7 cellular contexts compared by ENCODE assay signal in genomic region chr19:1876494-1877279, GRCh38. TPM values are rescaled to one million over a fixed set of nuclear protein-coding genes. Genes with fewer than 3 reads are reported as not detected.
DNase-seq lines count a peak whose midpoint lies in the region; ATAC-seq and TF ChIP-seq lines count a peak whose summit lies in the region.
"Not testable (repeated sequence)": the region's sequence is repeated elsewhere in the genome, so short reads cannot be mapped to it uniquely, and the experiment has no call there.

No MANE protein-coding gene starts in this region.

- H3K4me1 ChIP-seq in SJSA1 (replicated peaks) (peaks cover 23% of the 10 kb centered on the region), adrenal gland (replicated peaks in 1 of 2) (peaks cover 37 to 40% of the 10 kb centered on the region in 2 donors), esophagus squamous epithelium (peaks cover 49 to 72% (median 53%) of the 10 kb centered on the region in 3 donors), rectal smooth muscle tissue (ENCODE audit: control insufficient read depth, insufficient read depth, low read length) (peaks cover 13% of the 10 kb centered on the region)

- not testable (repeated sequence) for DNase-seq in SJSA1 (ENCODE audit: low read depth in 1 of 2, low spot score in 2 of 2); esophagus squamous epithelium (lab: John Stamatoyannopoulos, UW)
- DNase-seq in adrenal gland (peak in 3 of 7 donors; percentile 18 to 57 (median 30)), lower leg skin (ENCODE audit: low spot score in 2 of 2) (peak in 1 of 2 donors; percentile 87)

- intact Hi-C loops in adrenal gland (cut with DNase I); esophagus squamous epithelium (cut with DNase I); lower leg skin (cut with DNase I; ENCODE audit: low total_unique reads): not testable (repeated sequence)

- H3K27ac ChIP-seq in SJSA1 (peak overlapping the region; percentile 90; the same call in 1 of the 2 replicates), adrenal gland (peak overlapping the region in 4 of 5 donors; percentile 95 to 99 (median 98)), esophagus squamous epithelium (peak overlapping the region; percentile 93 to 98 (median 96)), rectal smooth muscle tissue (ENCODE audit: low read depth, low read length) (peak overlapping the region; percentile 89)

- not testable (repeated sequence) for H3K27me3 ChIP-seq in SJSA1 (replicated peaks); adrenal gland; esophagus squamous epithelium; rectal smooth muscle tissue (ENCODE audit: control insufficient read depth, insufficient read depth, low read length)

- not testable (repeated sequence) for TF ChIP-seq POLR2A in adrenal gland (IDR thresholded peaks at IDR 0.05); esophagus squamous epithelium (IDR thresholded peaks at IDR 0.05); lower leg skin (IDR thresholded peaks at IDR 0.05)

- H3K4me3 ChIP-seq in SJSA1 (peak overlapping the region; percentile 96), adrenal gland (peak overlapping the region in 2 of 4 donors; percentile 83 to 94), esophagus squamous epithelium (peak overlapping the region; percentile 69 to 99 (median 96)), lower leg skin (ENCODE audit: low read depth, poor library complexity, severe bottlenecking) (peak overlapping the region; percentile 80), rectal smooth muscle tissue (ENCODE audit: low read length) (peak overlapping the region; percentile 99)

- TF ChIP-seq CTCF in adrenal gland (IDR thresholded peaks at IDR 0.05); esophagus squamous epithelium (IDR thresholded peaks at IDR 0.05); lower leg skin (IDR thresholded peaks at IDR 0.05): not testable (repeated sequence)

- WGBS in adrenal gland, 4 donors: 41 to 69% (median 57%) methylated on average over 15 to 44 of the region's 53 CpGs
- WGBS in esophagus squamous epithelium, 2 donors: 33 to 83% methylated on average over 10 to 11 of the region's 53 CpGs
- WGBS in lower leg skin, 2 donors: 14 to 22% methylated on average over 32 to 35 of the region's 53 CpGs

- not testable (repeated sequence) for H3K9me3 ChIP-seq in SJSA1 (replicated peaks); adrenal gland (replicated peaks in 1 of 3); esophagus squamous epithelium

- peak overlapping the region; percentile 13 for H3K9ac ChIP-seq in rectal smooth muscle tissue (ENCODE audit: low read length)

- ATAC-seq in GM18867 (IDR thresholded peaks at IDR 0.05; ENCODE audit: unreplicated experiment) (peak; percentile 21), HG03175 (IDR thresholded peaks at IDR 0.05; ENCODE audit: unreplicated experiment) (peak; percentile 25)

- H3K36me3 ChIP-seq in SJSA1: peaks cover 47% of the 10 kb centered on the region
- H3K36me3 ChIP-seq in adrenal gland (replicated peaks in 1 of 2); rectal smooth muscle tissue (ENCODE audit: control insufficient read depth, insufficient read depth, low read length): not testable (repeated sequence)
- H3K36me3 ChIP-seq in esophagus squamous epithelium: peaks cover 0 to 40% (median 6%) of the 10 kb centered on the region in 3 donors

RNA-seq across cellular contexts. Expression of gene ABHD17A, which starts 8.6 kb away (rescaled TPM):
- total RNA-seq in SJSA1 (2014; rRNA removed; shearing (Covaris generic)): 91.9 and 101 TPM in 2 replicates
- total RNA-seq in adrenal gland (100 to 1,000 TPM in 4 of 8 donors, 10 to 100 TPM in 4; 60.1 to 145 (median 99.4) TPM), esophagus squamous epithelium (10 to 100 TPM; 78.4 to 91.7 (median 82.9) TPM), lower leg skin (100 to 1,000 TPM; 154 to 201 (median 186) TPM)
- polyA plus RNA-seq in adrenal gland: 100 to 1,000 TPM in 2 of 3 donors, 1 to 10 TPM in 1; 2.5 to 235 (median 195) TPM

RNA-seq across cellular contexts. Expression of gene KLF16, which starts 13.3 kb away (rescaled TPM):
- 5.6 and 8.7 TPM in 2 replicates for total RNA-seq in SJSA1 (2014; rRNA removed; shearing (Covaris generic))
- total RNA-seq in adrenal gland (10 to 100 TPM in 7 of 8 donors, 1 to 10 TPM in 1; 7.1 to 28.1 (median 18.3) TPM), esophagus squamous epithelium (10 to 100 TPM in 1 of 4 donors, 1 to 10 TPM in 3; 8.3 to 13.5 (median 9.1) TPM), lower leg skin (10 to 100 TPM in 3 of 4 donors, 1 to 10 TPM in 1; 9.0 to 16.2 (median 13.5) TPM)
- 10 to 100 TPM in 1 of 3 donors, 1 to 10 TPM in 2; 2.0 to 12.9 (median 6.9) TPM for polyA plus RNA-seq in adrenal gland

RNA-seq across cellular contexts. Expression of gene REXO1, which starts 28.4 kb away (rescaled TPM):
- total RNA-seq in SJSA1 (2014; rRNA removed; shearing (Covaris generic)): 14.1 and 36.2 TPM in 2 replicates
- total RNA-seq in adrenal gland (10 to 100 TPM; 14.4 to 98.8 (median 44.5) TPM), esophagus squamous epithelium (10 to 100 TPM in 3 of 4 donors, 1 to 10 TPM in 1; 7.5 to 16.4 (median 15.4) TPM), lower leg skin (10 to 100 TPM; 32.9 to 51.1 (median 41.2) TPM)
- 100 to 1,000 TPM in 2 of 3 donors, 10 to 100 TPM in 1; 18.4 to 155 (median 150) TPM for polyA plus RNA-seq in adrenal gland

RNA-seq across cellular contexts. Expression of gene ADAT3, which starts 28.5 kb away (rescaled TPM):
- total RNA-seq in SJSA1 (2014; rRNA removed; shearing (Covaris generic)): 2.4 and 9.1 TPM in 2 replicates
- 10 to 100 TPM in 3 of 8 donors, 1 to 10 TPM in 5; 4.7 to 29.6 (median 9.2) TPM for total RNA-seq in adrenal gland
- 1 to 10 TPM in 2 of 3 donors, not detected in 1; 8.1 to 8.3 TPM for polyA plus RNA-seq in adrenal gland
- total RNA-seq in esophagus squamous epithelium: 10 to 100 TPM in 2 of 4 donors, 1 to 10 TPM in 2; 4.7 to 20.4 (median 11.1) TPM
- 10 to 100 TPM; 20.1 to 27.3 (median 25.7) TPM for total RNA-seq in lower leg skin

RNA-seq across cellular contexts. Expression of gene SCAMP4, which starts 28.5 kb away (rescaled TPM):
- total RNA-seq in SJSA1 (2014; rRNA removed; shearing (Covaris generic)): 47.3 and 89.8 TPM in 2 replicates
- total RNA-seq in adrenal gland (100 to 1,000 TPM in 3 of 8 donors, 10 to 100 TPM in 5; 47.8 to 192 (median 84.8) TPM), esophagus squamous epithelium (100 to 1,000 TPM in 1 of 4 donors, 10 to 100 TPM in 3; 49.8 to 144 (median 83.9) TPM), lower leg skin (100 to 1,000 TPM; 108 to 119 (median 113) TPM)
- 10 to 100 TPM; 13.5 to 43.8 (median 22.7) TPM for polyA plus RNA-seq in adrenal gland
